In the genomic region with DNA sequence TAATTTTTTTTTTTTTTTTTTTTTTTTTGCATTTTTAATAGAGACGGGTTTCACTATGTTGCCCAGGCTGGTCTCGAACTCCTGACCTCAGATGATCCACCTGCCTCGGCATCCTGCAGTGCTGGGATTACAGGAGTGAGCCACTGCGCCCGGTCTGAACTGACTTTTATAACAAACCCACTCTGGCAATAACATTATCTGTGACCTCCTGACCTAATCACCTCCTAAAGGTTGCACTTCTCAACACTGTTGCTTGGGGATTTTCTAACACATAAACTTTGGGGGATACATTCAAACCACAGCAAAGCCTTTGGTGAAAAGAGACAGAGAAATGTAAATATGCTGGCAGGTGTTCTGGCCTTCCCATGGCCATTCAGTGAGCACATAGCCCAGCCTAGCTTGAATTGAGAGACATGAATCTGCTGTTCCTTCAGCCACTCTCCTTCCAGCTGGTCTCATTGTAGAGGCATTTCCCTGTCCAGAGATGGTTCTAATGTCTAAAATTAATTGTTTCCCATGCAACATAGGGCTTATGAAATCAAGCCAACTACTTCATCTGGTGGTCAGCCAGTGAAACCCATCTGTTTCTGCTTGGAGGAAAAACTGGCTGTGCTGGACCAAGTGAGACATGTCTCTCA, we compare ENCODE assay signal across 16 cellular contexts. TPM values are rescaled to one million over a fixed set of nuclear protein-coding genes. Genes with fewer than 3 reads are reported as not detected.
DNase-seq lines count a peak whose midpoint lies in the region; ATAC-seq and TF ChIP-seq lines count a peak whose summit lies in the region.
"Had no signal": no experiment of that assay in that cellular context is flagged by ENCODE, and none has a peak within 500 bp of the region (broad histone marks: within the 10 kb centered on the region; RNA-seq: fewer than 3 reads in every experiment).

No MANE protein-coding gene starts in this region.

- DNase-seq in Right ventricle myocardium superior (no peak), cardiac septum (ENCODE audit: low spot score) (no peak), LHCN-M2 (ENCODE audit: low read depth) (peak; percentile 9), fibroblast of peridontal ligament (ENCODE audit: extremely low read depth) (peak; percentile 87), tibial artery (no peak), vagina (ENCODE audit: extremely low spot score in 2 of 2) (no peak), HK-2 (ENCODE audit: unreplicated experiment) (no peak), LoVo (ENCODE audit: low spot score) (no peak)
- DNase-seq: activated naive CD4-positive, alpha-beta T cell; CD4-positive, CD25-positive, alpha-beta regulatory T cell; DMS153; GOT3; Karpas-422; left cardiac atrium; NCI-H1105; NCI-H524 treated with DMSO at 0.1 percent for 48 hours had no signal

- H3K4me1 ChIP-seq in tibial artery (peaks cover 0 to 24% (median 14%) of the 10 kb centered on the region in 4 donors), vagina (no peaks in the 10 kb centered on the region)

- no peak for TF ChIP-seq CTCF in tibial artery (IDR thresholded peaks at IDR 0.05)
- no peak for TF ChIP-seq CTCF in vagina (IDR thresholded peaks at IDR 0.05)

- H3K27me3 ChIP-seq in tibial artery = no peaks in the 10 kb centered on the region
- no peaks in the 10 kb centered on the region for H3K27me3 ChIP-seq in vagina

- H3K36me3 ChIP-seq in tibial artery (peaks cover 6 to 16% (median 10%) of the 10 kb centered on the region in 3 donors), vagina (peaks cover 0 to 10% of the 10 kb centered on the region in 2 donors)

- TF ChIP-seq POLR2A in vagina (IDR thresholded peaks at IDR 0.05) = no peak

- ATAC-seq in Right ventricle myocardium superior (ENCODE audit: poor library complexity) = peak; percentile 42

- no peak overlapping the region for H3K4me3 ChIP-seq in tibial artery
- H3K4me3 ChIP-seq in vagina = no peak overlapping the region

- H3K27ac ChIP-seq in tibial artery (peak overlapping the region; percentile 23 to 75), vagina (no peak overlapping the region)

- intact Hi-C loops in Right ventricle myocardium superior (cut with DNase I) = no loop called here
- intact Hi-C loops in cardiac septum (cut with DNase I) = no loop called here
- intact Hi-C loops in tibial artery (cut with DNase I; ENCODE audit: low total_unique reads) = no loop called here
- intact Hi-C loops in vagina (cut with DNase I) = no loop called here

- H3K9me3 ChIP-seq in tibial artery (no peaks in the 10 kb centered on the region), vagina (no peaks in the 10 kb centered on the region)

RNA-seq across cellular contexts. Expression of gene LYRM1, which starts 28.3 kb away (rescaled TPM):
- 49.8 TPM for total RNA-seq in Right ventricle myocardium superior
- 37.7 TPM for total RNA-seq in cardiac septum
- total RNA-seq in LHCN-M2 (2014; rRNA removed) = 80.2 and 87.4 TPM in 2 replicates
- polyA plus RNA-seq in LHCN-M2 (2012) = 44.3 TPM
- 23.6 TPM for total RNA-seq in vagina

RNA-seq across cellular contexts. Expression of gene DCUN1D3, which starts 28.7 kb away (rescaled TPM):
- total RNA-seq in Right ventricle myocardium superior (14.6 TPM), cardiac septum (10.0 TPM), LHCN-M2 (2014; rRNA removed) (28.2 and 30.0 TPM in 2 replicates), vagina (19.2 TPM)
- polyA plus RNA-seq in LHCN-M2 (2012) = 11.8 TPM

Comparison
In these comparisons a context has a peak if more than half of its experiments do, and no peak if none do; other contexts are left out.
1. DNase-seq: peak in LHCN-M2 (single experiment) and fibroblast of peridontal ligament (single experiment); none in Right ventricle myocardium superior (single experiment), cardiac septum (single experiment), tibial artery (0 of 2), vagina (0 of 2), HK-2 (single experiment) and LoVo (single experiment).